27 cellular contexts compared by ENCODE assay signal in the genomic region with DNA sequence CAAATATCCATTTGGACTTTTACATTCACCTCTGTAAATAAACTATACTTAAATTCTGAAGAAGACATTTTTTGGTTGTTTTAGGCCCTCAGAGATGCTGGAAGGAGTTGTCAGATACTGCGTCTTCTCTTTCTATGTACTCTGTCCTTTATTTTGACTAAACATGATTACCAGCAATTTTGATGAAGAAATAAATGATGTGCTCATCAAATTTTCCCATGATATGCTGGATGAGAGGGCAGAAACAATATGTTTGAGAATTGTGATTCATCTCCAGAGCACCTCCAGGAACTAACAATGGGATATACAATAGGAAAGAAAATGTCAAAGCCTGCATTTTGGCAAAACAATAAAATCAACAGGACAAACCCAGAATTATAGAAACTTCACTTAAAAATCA.
"Had no signal": no experiment of that assay in that cellular context is flagged by ENCODE, and none has a peak within 500 bp of the region (broad histone marks: within the 10 kb centered on the region; RNA-seq: fewer than 3 reads in every experiment).

No MANE protein-coding gene starts in this region.

- H3K27me3 ChIP-seq: stomach, suprapubic skin, testis, thyroid gland, tibial artery, tibial nerve, transverse colon, upper lobe of left lung, upper lobe of right lung, uterus, vagina had no signal

- H3K27ac ChIP-seq: stomach, suprapubic skin, testis, thoracic aorta, thyroid gland, tibial artery, tibial nerve, transverse colon, upper lobe of left lung, upper lobe of right lung, uterus, vagina had no signal

- H3K4me1 ChIP-seq: stomach, suprapubic skin, testis, thyroid gland, tibial artery, tibial nerve, transverse colon, upper lobe of left lung, upper lobe of right lung, uterus, vagina had no signal

- H3K36me3 ChIP-seq: stomach, suprapubic skin, thoracic aorta, thyroid gland, tibial artery, tibial nerve, transverse colon, upper lobe of left lung, upper lobe of right lung, uterus, vagina had no signal

- H3K4me3 ChIP-seq: stomach, suprapubic skin, testis, thoracic aorta, thyroid gland, tibial artery, tibial nerve, transverse colon, upper lobe of left lung, upper lobe of right lung, uterus, vagina had no signal

- H3K9me3 ChIP-seq: stomach, suprapubic skin, testis, thoracic aorta, thyroid gland, tibial artery, tibial nerve, transverse colon, upper lobe of left lung, upper lobe of right lung, uterus, vagina had no signal

- ATAC-seq: stimulated activated effector memory CD8-positive, alpha-beta T cell treated with anti-CD3 and anti-CD28 coated beads, Interleukin-12 subunit alpha, Interleukin-12 subunit beta, amount 100 ng/mL, for 72 hours; stimulated activated memory B cell treated with anti-CD40 and anti-IgM and Interleukin-4, amounts not matched to agents 10 μg/mL and 1 μg/mL and 100 μg/mL, for 72 hours; stimulated activated naive B cell treated with anti-CD40 and anti-IgM and Interleukin-4, amounts not matched to agents 10 μg/mL and 1 μg/mL and 100 μg/mL, for 72 hours; stimulated activated naive CD8-positive, alpha-beta T cell treated with anti-CD3 and anti-CD28 coated beads, Interleukin-15, amount 100 ng/mL, for 72 hours; stimulated activated naive CD8-positive, alpha-beta T cell treated with anti-CD3 and anti-CD28 coated beads, Interleukin-15, Interleukin-2, amounts not matched to agents 100 U/mL and 50 U/mL, for 24 hours; upper lobe of right lung had no signal

- DNase-seq: stimulated activated CD4-positive, alpha-beta T cell treated with anti-CD3 and anti-CD28 coated beads, Interleukin-2, amount 100 ng/mL, for 48 hours; stimulated activated CD4-positive, alpha-beta T cell treated with anti-CD3 and anti-CD28 coated beads, Interleukin-4, amount 100 ng/mL, for 1 hour; stimulated activated CD4-positive, alpha-beta T cell treated with anti-CD3 and anti-CD28 coated beads, Interleukin-4, amount 100 ng/mL, for 24 hours; stimulated activated CD4-positive, alpha-beta T cell treated with anti-CD3 and anti-CD28 coated beads, Interleukin-4, amount 100 ng/mL, for 4 hours; stimulated activated CD8-positive, alpha-beta memory T cell treated with anti-CD3 and anti-CD28 coated beads, Interleukin-4, amount 100 ng/mL, for 48 hours; stimulated activated naive B cell treated with anti-CD40 and anti-IgM and Interleukin-4, amounts not matched to agents 10 μg/mL and 1 μg/mL and 100 μg/mL, for 72 hours; stimulated activated naive CD4-positive, alpha-beta T cell; stimulated activated naive CD4-positive, alpha-beta T cell treated with Interleukin-2 at 50 U/mL for 16 hours; stimulated activated naive CD8-positive, alpha-beta T cell treated with anti-CD3 and anti-CD28 coated beads, Interleukin-15, amount 100 ng/mL, for 72 hours; stimulated activated naive CD8-positive, alpha-beta T cell treated with anti-CD3 and anti-CD28 coated beads, Interleukin-15, Interleukin-2, amounts not matched to agents 100 U/mL and 50 U/mL, for 24 hours; stomach; substantia nigra; testis; thyroid gland; tibial artery; transverse colon; trophoblast cell; upper lobe of left lung; upper lobe of right lung; uterus had no signal

- FAIRE-seq: urothelium cell line had no signal
